ENCODE assay signal across 23 cellular contexts in genomic region chr11:123458501-123458900, GRCh38. TPM values are rescaled to one million over a fixed set of nuclear protein-coding genes. Genes with fewer than 3 reads are reported as not detected.
DNase-seq lines count a peak whose midpoint lies in the region; ATAC-seq, FAIRE-seq and TF ChIP-seq lines count a peak whose summit lies in the region.
"Had no signal": no experiment of that assay in that cellular context is flagged by ENCODE, and none has a peak within 500 bp of the region (broad histone marks: within the 10 kb centered on the region; RNA-seq: fewer than 3 reads in every experiment).

No MANE protein-coding gene starts in this region.

- no peak overlapping the region for H3K18ac ChIP-seq in neuronal stem cell (ENCODE audit: low read length)

- no peak overlapping the region for H3K9ac ChIP-seq in neuronal stem cell (ENCODE audit: low read depth, low read length, poor library complexity)

- TF ChIP-seq CTCF in A549 (IDR thresholded peaks at IDR 0.05) (no peak), HFFc6 (IDR thresholded peaks at IDR 0.05) (no peak), testis (IDR thresholded peaks at IDR 0.05) (no peak)

- POLR2A ChIA-PET in activated CD4-positive, alpha-beta T cell treated with anti-CD3 and anti-CD28 coated beads for 36 hours (lab: Charles Lee) = interaction anchor here (0.5 to 0.7 kb wide), 2 partner anchors 173 to 358 kb away, joined by 3 to 4 read pairs; no protein-coding TSS in a partner anchor
- POLR2A ChIA-PET in A549 (lab: Yijun Ruan, JAX) = no interaction called here

- peaks cover 48% of the 10 kb centered on the region for H3K4me1 Mint-ChIP-seq in activated CD4-positive, alpha-beta T cell treated with anti-CD3 and anti-CD28 coated beads, Interleukin-2, amount 10 ng/mL, durations not matched to agents 24 days and 14 days
- peaks cover 44% of the 10 kb centered on the region for H3K4me1 Mint-ChIP-seq in activated CD4-positive, alpha-beta T cell treated with anti-CD3 and anti-CD28 coated beads for 36 hours
- H3K4me1 Mint-ChIP-seq in HFFc6 (ENCODE audit: low read depth) = peaks cover 68% of the 10 kb centered on the region
- H3K4me1 Mint-ChIP-seq in activated naive CD8-positive, alpha-beta T cell treated with anti-CD3 and anti-CD28 coated beads, Interleukin-2, amount 50 U/mL, for 24 hours = peaks cover 45% of the 10 kb centered on the region

- no peak overlapping the region for H3K14ac ChIP-seq in neuronal stem cell (ENCODE audit: low read length)

- ATAC-seq in activated CD4-positive, alpha-beta T cell treated with anti-CD3 and anti-CD28 coated beads for 36 hours = no peak
- ATAC-seq in A549 = no peak
- ATAC-seq in activated naive CD8-positive, alpha-beta T cell treated with anti-CD3 and anti-CD28 coated beads, Interleukin-2, amount 50 U/mL, for 24 hours = no peak
- ATAC-seq: GM12878, SK-N-SH treated with all-trans-retinoic acid at 6 μM for 48 hours had no signal

- no peaks in the 10 kb centered on the region for H3K27me3 ChIP-seq in testis
- peaks cover 0 to 2% (median 0%) of the 10 kb centered on the region in 3 experiments for H3K27me3 ChIP-seq in neuronal stem cell (ENCODE audit: control insufficient read depth in 3 of 3, insufficient read depth in 3 of 3, low read depth in 1 of 3, low read length in 3 of 3)
- H3K27me3 ChIP-seq: Peyer's patch had no signal

- H2BK12ac ChIP-seq in neuronal stem cell (ENCODE audit: low read length) = no peak overlapping the region

- H2AK5ac ChIP-seq in neuronal stem cell (ENCODE audit: low read depth, low read length) = no peak overlapping the region

- H3K36me3 Mint-ChIP-seq in activated CD4-positive, alpha-beta T cell treated with anti-CD3 and anti-CD28 coated beads, Interleukin-2, amount 10 ng/mL, durations not matched to agents 24 days and 14 days (ENCODE audit: low read depth) = peaks cover 59% of the 10 kb centered on the region
- peaks cover 34% of the 10 kb centered on the region for H3K36me3 Mint-ChIP-seq in activated CD4-positive, alpha-beta T cell treated with anti-CD3 and anti-CD28 coated beads for 36 hours (ENCODE audit: low read depth)
- H3K36me3 Mint-ChIP-seq in HFFc6 (ENCODE audit: low read depth) = peaks cover 40% of the 10 kb centered on the region
- peaks cover 29% of the 10 kb centered on the region for H3K36me3 Mint-ChIP-seq in activated naive CD8-positive, alpha-beta T cell treated with anti-CD3 and anti-CD28 coated beads, Interleukin-2, amount 50 U/mL, for 24 hours (ENCODE audit: low read depth)

- FAIRE-seq in A549 (lab: Jason Lieb, UNC) = no peak
- FAIRE-seq: A204.1, GM12878 had no signal

- H3K27ac Mint-ChIP-seq in activated CD4-positive, alpha-beta T cell treated with anti-CD3 and anti-CD28 coated beads, Interleukin-2, amount 10 ng/mL, durations not matched to agents 24 days and 14 days = peak overlapping the region; percentile 42
- H3K27ac Mint-ChIP-seq in activated CD4-positive, alpha-beta T cell treated with anti-CD3 and anti-CD28 coated beads for 36 hours = no peak overlapping the region
- H3K27ac Mint-ChIP-seq in HFFc6 = peak overlapping the region; percentile 44
- H3K27ac Mint-ChIP-seq in activated naive CD8-positive, alpha-beta T cell treated with anti-CD3 and anti-CD28 coated beads, Interleukin-2, amount 50 U/mL, for 24 hours = peak overlapping the region; percentile 32
- H3K27ac Mint-ChIP-seq: B cell had no signal

- H2AFZ ChIP-seq in neuronal stem cell (ENCODE audit: low read length) = no peak overlapping the region

- H3K4ac ChIP-seq in neuronal stem cell (ENCODE audit: low read length) = no peak overlapping the region

- TF ChIP-seq RAD21 in A549 (conservative IDR thresholded peaks at IDR 0.05 in 1 of 2, IDR thresholded peaks at IDR 0.05 in 1 of 2) = no peak

- H3K4me3 Mint-ChIP-seq in activated CD4-positive, alpha-beta T cell treated with anti-CD3 and anti-CD28 coated beads, Interleukin-2, amount 10 ng/mL, durations not matched to agents 24 days and 14 days = no peak overlapping the region
- no peak overlapping the region for H3K4me3 Mint-ChIP-seq in activated CD4-positive, alpha-beta T cell treated with anti-CD3 and anti-CD28 coated beads for 36 hours
- H3K4me3 Mint-ChIP-seq in HFFc6 = no peak overlapping the region
- H3K4me3 Mint-ChIP-seq in activated naive CD8-positive, alpha-beta T cell treated with anti-CD3 and anti-CD28 coated beads, Interleukin-2, amount 50 U/mL, for 24 hours = no peak overlapping the region
- H3K4me3 Mint-ChIP-seq: B cell had no signal

- WGBS in A549 (ENCODE audit: missing lambda C conversion rate) = 48% methylated on average over 2 of the region's 2 CpGs
- WGBS in testis, 2 donors = 83 to 84% methylated on average over 2 of the region's 2 CpGs
- no CpG with 5 or more reads among the region's 2 CpGs for WGBS in neuronal stem cell (ENCODE audit: extremely low coverage in 2 of 2, insufficient read length in 2 of 2, insufficient replicate concordance in 1 of 2), 2 donors

- H3K4me2 ChIP-seq in A549 (peak overlapping the region; percentile 84), neuronal stem cell (ENCODE audit: insufficient read depth, low read length, poor library complexity, severe bottlenecking) (no peak overlapping the region)

- no peaks in the 10 kb centered on the region for H3K9me3 Mint-ChIP-seq in activated CD4-positive, alpha-beta T cell treated with anti-CD3 and anti-CD28 coated beads, Interleukin-2, amount 10 ng/mL, durations not matched to agents 24 days and 14 days
- no peaks in the 10 kb centered on the region for H3K9me3 Mint-ChIP-seq in activated CD4-positive, alpha-beta T cell treated with anti-CD3 and anti-CD28 coated beads for 36 hours (ENCODE audit: low read depth)
- H3K9me3 Mint-ChIP-seq in HFFc6 = no peaks in the 10 kb centered on the region
- no peaks in the 10 kb centered on the region for H3K9me3 Mint-ChIP-seq in activated naive CD8-positive, alpha-beta T cell treated with anti-CD3 and anti-CD28 coated beads, Interleukin-2, amount 50 U/mL, for 24 hours

- H3K9me3 ChIP-seq in A549 = no peaks in the 10 kb centered on the region
- H3K9me3 ChIP-seq in testis = no peaks in the 10 kb centered on the region
- H3K9me3 ChIP-seq in neuronal stem cell (replicated peaks in 1 of 2; ENCODE audit: control insufficient read depth in 2 of 2, insufficient read depth in 1 of 2, low read depth in 1 of 2, low read length in 2 of 2) = no peaks in the 10 kb centered on the region
- H3K9me3 ChIP-seq: Caco-2, Peyer's patch had no signal

- TF ChIP-seq POLR2A in A549 (IDR thresholded peaks at IDR 0.05; ENCODE audit: low read length) = no peak
- TF ChIP-seq POLR2A in testis (IDR thresholded peaks at IDR 0.05) = no peak

- H3K27me3 Mint-ChIP-seq in activated CD4-positive, alpha-beta T cell treated with anti-CD3 and anti-CD28 coated beads, Interleukin-2, amount 10 ng/mL, durations not matched to agents 24 days and 14 days = no peaks in the 10 kb centered on the region
- no peaks in the 10 kb centered on the region for H3K27me3 Mint-ChIP-seq in activated CD4-positive, alpha-beta T cell treated with anti-CD3 and anti-CD28 coated beads for 36 hours
- H3K27me3 Mint-ChIP-seq in HFFc6 (ENCODE audit: insufficient read depth) = no peaks in the 10 kb centered on the region
- no peaks in the 10 kb centered on the region for H3K27me3 Mint-ChIP-seq in activated naive CD8-positive, alpha-beta T cell treated with anti-CD3 and anti-CD28 coated beads, Interleukin-2, amount 50 U/mL, for 24 hours
- H3K27me3 Mint-ChIP-seq: B cell had no signal

- no peak overlapping the region for H4K91ac ChIP-seq in neuronal stem cell (ENCODE audit: low read depth, low read length, poor library complexity)

- H3K23ac ChIP-seq in neuronal stem cell (ENCODE audit: low read depth, low read length, poor library complexity) = no peak overlapping the region

- no peak for DNase-seq in activated CD4-positive, alpha-beta T cell treated with anti-CD3 and anti-CD28 coated beads, Interleukin-2, amount 10 ng/mL, durations not matched to agents 24 days and 14 days
- DNase-seq in activated CD4-positive, alpha-beta T cell treated with anti-CD3 and anti-CD28 coated beads for 36 hours = no peak
- DNase-seq in A549 (ENCODE audit: low read depth in 1 of 2, low spot score in 1 of 2) = no peak
- no peak for DNase-seq in HFFc6
- no peak for DNase-seq in activated naive CD8-positive, alpha-beta T cell treated with anti-CD3 and anti-CD28 coated beads, Interleukin-2, amount 50 U/mL, for 24 hours
- no peak for DNase-seq in testis
- DNase-seq in neuronal stem cell (ENCODE audit: low spot score) = no peak
- DNase-seq: Caco-2, DMS 273 treated with DMSO at 0.1 percent for 48 hours, DMS79 treated with DMSO at 0.1 percent for 48 hours, H7, KBM-7, NCI-H1092, NCI-H146, NCI-H2029, NCI-H2227 treated with DMSO at 0.1 percent for 48 hours, NCI-H510A treated with DMSO at 0.1 percent for 48 hours, NCI-H82, Peyer's patch had no signal

- H3K4me1 ChIP-seq in A549 (peaks cover 60% of the 10 kb centered on the region), testis (peaks cover 13% of the 10 kb centered on the region), neuronal stem cell (ENCODE audit: control insufficient read depth in 2 of 2, insufficient read depth in 1 of 2, low read depth in 1 of 2, low read length in 2 of 2) (peaks cover 0 to 4% of the 10 kb centered on the region in 2 donors)
- H3K4me1 ChIP-seq: Caco-2 had no signal

- H3K79me1 ChIP-seq in neuronal stem cell (ENCODE audit: low read depth, low read length) = no peaks in the 10 kb centered on the region

- no peak overlapping the region for H2BK5ac ChIP-seq in neuronal stem cell (ENCODE audit: low read length)

- intact Hi-C loops in activated CD4-positive, alpha-beta T cell treated with anti-CD3 and anti-CD28 coated beads, Interleukin-2, amount 10 ng/mL, durations not matched to agents 24 days and 14 days (cut with micrococcal nuclease) = loop anchor here (10.0 kb wide), 1 partner anchor 374 kb away; no protein-coding TSS in a partner anchor
- intact Hi-C loops in activated CD4-positive, alpha-beta T cell treated with anti-CD3 and anti-CD28 coated beads for 36 hours (cut with DNase I, micrococcal nuclease) = loop anchor here (10.0 kb wide), 3 partner anchors 394 to 1994 kb away; partner anchors contain the start of gene HSPA8 (in 1 of the 2)
- intact Hi-C loops in testis (cut with DNase I; ENCODE audit: low total_unique reads) = no loop called here

- TF ChIP-seq EP300 in A549 (IDR thresholded peaks at IDR 0.05) = no peak

- H3K36me3 ChIP-seq in testis (ENCODE audit: low read depth, missing control alignments) = no peaks in the 10 kb centered on the region
- no peaks in the 10 kb centered on the region for H3K36me3 ChIP-seq in neuronal stem cell (replicated peaks in 1 of 2; ENCODE audit: control insufficient read depth in 2 of 2, insufficient read depth in 2 of 2, low read length in 2 of 2)

- H2BK15ac ChIP-seq in neuronal stem cell (ENCODE audit: low read length) = no peak overlapping the region

- CTCF ChIA-PET in activated CD4-positive, alpha-beta T cell treated with anti-CD3 and anti-CD28 coated beads for 36 hours (lab: Charles Lee) = no interaction called here
- CTCF ChIA-PET in A549 (lab: Yijun Ruan, JAX) = interaction anchor here (0.6 to 1.7 kb wide), 3 partner anchors 12 to 149 kb away, joined by 3 to 4 read pairs (median 3); no protein-coding TSS in a partner anchor

- no peak overlapping the region for H2BK120ac ChIP-seq in neuronal stem cell (ENCODE audit: low read depth, low read length)

- H4K8ac ChIP-seq in neuronal stem cell (ENCODE audit: low read depth, low read length) = no peak overlapping the region

- H3K27ac ChIP-seq in A549 (peak overlapping the region; percentile 87 to 99; a peak in 5 of 6 replicates), testis (peak overlapping the region in 1 of 2 donors; percentile 68), neuronal stem cell (replicated peaks; ENCODE audit: low read length) (no peak overlapping the region)

- H3K4me3 ChIP-seq in A549 = no peak overlapping the region
- no peak overlapping the region for H3K4me3 ChIP-seq in testis
- no peak overlapping the region for H3K4me3 ChIP-seq in neuronal stem cell (ENCODE audit: low read length in 2 of 2)
- H3K4me3 ChIP-seq: GM12878, Peyer's patch had no signal

RNA-seq across cellular contexts. Expression of gene GRAMD1B, which starts 28.4 kb away (rescaled TPM):
- 117 TPM in 2 replicates for total RNA-seq in activated CD4-positive, alpha-beta T cell treated with anti-CD3 and anti-CD28 coated beads, Interleukin-2, amount 10 ng/mL, durations not matched to agents 24 days and 14 days
- total RNA-seq in activated CD4-positive, alpha-beta T cell treated with anti-CD3 and anti-CD28 coated beads for 36 hours = 10 to 100 TPM; 38.6 to 45.7 TPM
- polyA plus RNA-seq in A549 (2011; rRNA removed) (108 and 113 TPM in 2 replicates), A549 (2017; fragmentation: RNase III; extraction: RNeasy Plus Mini Kit Qiagen cat#74134 plus additional on column Dnase treatment) (38.4 to 55.5 TPM (median 48.9 TPM) in 3 replicates), testis (ENCODE audit: insufficient read depth, low read depth, low replicate concordance) (48.9 TPM)
- polyA plus RNA-seq in A549 (2012; cell fraction: cytosol; rRNA removed) = 39.1 and 47.4 TPM in 2 replicates
- polyA plus RNA-seq in A549 (2012; cell fraction: nucleus; rRNA removed) = 93.2 and 96.9 TPM in 2 replicates
- polyA minus RNA-seq in A549 (2011; rRNA and poly(A)+ RNA removed) = 139 and 141 TPM in 2 replicates
- 10 to 100 TPM; 46.1 to 54.5 (median 51.3) TPM for total RNA-seq in HFFc6 (2021; fragmentation: NEBNext Ultra II Directional; extraction: Animal tissue kit (Norgen Biotek cat#: 25700))
- total RNA-seq in testis = 10 to 100 TPM; 48.1 to 78.9 TPM
- polyA plus RNA-seq in neuronal stem cell (2013, experiment 1 of 2) = 13.1 TPM
- polyA plus RNA-seq in neuronal stem cell (2013, experiment 2 of 2) = 12.8 TPM
